ENCODE assay signal across 8 cellular contexts in genomic region chr11:122440783-122441701, GRCh38.
DNase-seq lines count a peak whose midpoint lies in the region; ATAC-seq and TF ChIP-seq lines count a peak whose summit lies in the region.

No MANE protein-coding gene starts in this region.

- no TSS peak for BruUV-seq in A673 (replicated peaks; lab: Mats Ljungman, UMichigan)

- intact Hi-C loops in A673 (cut with micrococcal nuclease; ENCODE audit: unreplicated experiment) = no loop called here
- intact Hi-C loops in esophagus squamous epithelium (cut with DNase I) = no loop called here

- H3K4me3 ChIP-seq in A673 (ENCODE audit: low read depth, low read length, poor library complexity, severe bottlenecking) (peak overlapping the region; percentile 44), esophagus squamous epithelium (peak overlapping the region; percentile 15 to 61 (median 46))

- no peak for ATAC-seq in GM18520 (IDR thresholded peaks at IDR 0.05; ENCODE audit: unreplicated experiment)

- peak overlapping the region; percentile 39 for H3K27ac ChIP-seq in A673 (ENCODE audit: low read depth, low read length, poor library complexity, severe bottlenecking)
- H3K27ac ChIP-seq in esophagus squamous epithelium = peak overlapping the region; percentile 33 to 83 (median 51)

- H3K9me3 ChIP-seq in A673 (ENCODE audit: low read depth, low read length, poor library complexity, severe bottlenecking) (no peaks in the 10 kb centered on the region), esophagus squamous epithelium (no peaks in the 10 kb centered on the region)

- H3K4me1 ChIP-seq in A673 (ENCODE audit: insufficient read depth, low read length, poor library complexity, severe bottlenecking) (peaks cover 12% of the 10 kb centered on the region), esophagus squamous epithelium (peaks cover 0 to 25% (median 3%) of the 10 kb centered on the region in 3 donors)

- TF ChIP-seq POLR2A in esophagus squamous epithelium (IDR thresholded peaks at IDR 0.05) = no peak

- CTCF ChIA-PET in A673 (lab: Charles Lee) = interaction anchor here (0.7 kb wide), 1 partner anchor 225 kb away, joined by 6 read pairs; no protein-coding TSS in a partner anchor

- H3K27me3 ChIP-seq in A673 (replicated peaks; ENCODE audit: insufficient read depth, low read depth, low read length, poor library complexity) = no peaks in the 10 kb centered on the region
- H3K27me3 ChIP-seq in esophagus squamous epithelium = peaks cover 0 to 37% (median 0%) of the 10 kb centered on the region in 4 donors

- WGBS in esophagus squamous epithelium, 2 donors = 1 to 5% methylated on average over 26 to 27 of the region's 28 CpGs

- no peak for TF ChIP-seq CTCF in A673 (conservative IDR thresholded peaks at IDR 0.05; ENCODE audit: low read depth, low read length)
- no peak for TF ChIP-seq CTCF in esophagus squamous epithelium (IDR thresholded peaks at IDR 0.05)

- H3K36me3 ChIP-seq in A673 (ENCODE audit: insufficient read depth, low read length, poor library complexity, severe bottlenecking) = no peaks in the 10 kb centered on the region
- no peaks in the 10 kb centered on the region for H3K36me3 ChIP-seq in esophagus squamous epithelium

- POLR2A ChIA-PET in A673 (lab: Charles Lee; ENCODE audit: low non-redundant PET) = interaction anchor here (0.7 kb wide), 1 partner anchor 117 kb away, joined by 4 read pairs; no protein-coding TSS in a partner anchor

- DNase-seq in A673 (ENCODE audit: low spot score) (peak; percentile 70), NCI-H2227 (lab: John Stamatoyannopoulos, UW; ENCODE audit: unreplicated experiment) (peak; percentile 79), esophagus squamous epithelium (lab: John Stamatoyannopoulos, UW) (no peak), myocyte (ENCODE audit: low read depth) (peak; percentile 25), amniotic stem cell (lab: John Stamatoyannopoulos, UW) (no peak), MV-4-11 (lab: John Stamatoyannopoulos, UW) (no peak), activated gamma-delta T cell treated with Interleukin-2 at 50 U/mL for 16 hours (no peak)

Comparison
In these comparisons a context has a peak if more than half of its experiments do, and no peak if none do; other contexts are left out.
1. DNase-seq: peak in A673 (single experiment), NCI-H2227 (single experiment) and myocyte (single experiment); none in esophagus squamous epithelium (single experiment), amniotic stem cell (single experiment), MV-4-11 (single experiment) and activated gamma-delta T cell treated with Interleukin-2 at 50 U/mL for 16 hours (single experiment).